8 cellular contexts compared by ENCODE assay signal in genomic region chr1:39798859-39799769, GRCh38. TPM values are rescaled to one million over a fixed set of nuclear protein-coding genes. Genes with fewer than 3 reads are reported as not detected.
DNase-seq lines count a peak whose midpoint lies in the region; ATAC-seq, FAIRE-seq and TF ChIP-seq lines count a peak whose summit lies in the region.
"Not testable (repeated sequence)": the region's sequence is repeated elsewhere in the genome, so short reads cannot be mapped to it uniquely, and the experiment has no call there.

No MANE protein-coding gene starts in this region.

- not testable (repeated sequence) for H3K9me3 ChIP-seq in H1 (ENCODE audit: insufficient read depth in 2 of 2, low read depth in 1 of 2, low read length in 1 of 2); mononuclear cell (ENCODE audit: low read depth, low read length)

- TF ChIP-seq RAD21 in H1 (IDR thresholded peaks at IDR 0.05 in 1 of 2, conservative IDR thresholded peaks at IDR 0.05 in 1 of 2; ENCODE audit: low read depth in 2 of 2, low read length in 2 of 2) = not testable (repeated sequence)

- H3K4me3 ChIP-seq in H1 (ENCODE audit: extremely low read depth in 1 of 4, insufficient read depth in 2 of 4, low read depth in 3 of 4, low read length in 4 of 4) = not testable (repeated sequence)
- peak overlapping the region; percentile 17 for H3K4me3 ChIP-seq in mononuclear cell (ENCODE audit: low read length)

- not testable (repeated sequence) for H3K56ac ChIP-seq in H1 (replicated peaks; ENCODE audit: insufficient read length, low read depth, low read length)

- H2BK5ac ChIP-seq in H1 (ENCODE audit: low read depth, low read length) = not testable (repeated sequence)

- H2BK20ac ChIP-seq in H1 (ENCODE audit: low read length) = not testable (repeated sequence)

- not testable (repeated sequence) for H3K23ac ChIP-seq in H1 (ENCODE audit: insufficient read length)

- not testable (repeated sequence) for H2BK120ac ChIP-seq in H1 (replicated peaks; ENCODE audit: low read depth, low read length)

- not testable (repeated sequence) for H3K4me1 ChIP-seq in H1 (replicated peaks in 1 of 4; ENCODE audit: control insufficient read depth in 3 of 4, insufficient read depth in 4 of 4, low read length in 3 of 4)
- H3K4me1 ChIP-seq in mononuclear cell (ENCODE audit: insufficient read depth, low read length) = peaks cover 31% of the 10 kb centered on the region

- not testable (repeated sequence) for H4K8ac ChIP-seq in H1 (ENCODE audit: extremely low read depth, insufficient read depth, low read length)

- not testable (repeated sequence) for H4K91ac ChIP-seq in H1 (replicated peaks; ENCODE audit: insufficient read length, low read length)

- H2AFZ ChIP-seq in H1 (ENCODE audit: low read length) = peak overlapping the region; percentile 43

- not testable (repeated sequence) for H3K14ac ChIP-seq in H1 (ENCODE audit: insufficient read length)

- H3K9ac ChIP-seq in H1 (replicated peaks in 1 of 4; ENCODE audit: extremely low read depth in 1 of 4, low read depth in 3 of 4, low read length in 3 of 4) = not testable (repeated sequence)

- H3K27me3 ChIP-seq in H1 (replicated peaks in 1 of 4; ENCODE audit: control insufficient read depth in 3 of 4, extremely low read depth in 1 of 4, insufficient read depth in 3 of 4, low read length in 3 of 4); mononuclear cell (ENCODE audit: insufficient read depth, low read length): not testable (repeated sequence)

- not testable (repeated sequence) for H3K36me3 ChIP-seq in H1 (ENCODE audit: control insufficient read depth in 2 of 4, insufficient read depth in 4 of 4, low read length in 3 of 4)

- not testable (repeated sequence) for TF ChIP-seq EP300 in H1 (IDR thresholded peaks at IDR 0.05; ENCODE audit: borderline replicate concordance in 1 of 2, low read depth in 2 of 2, low read length in 2 of 2)

- not testable (repeated sequence) for H3K79me2 ChIP-seq in H1 (ENCODE audit: control insufficient read depth in 1 of 2, insufficient read depth in 2 of 2, low read length in 2 of 2)

- H2BK15ac ChIP-seq in H1 (ENCODE audit: low read length) = not testable (repeated sequence)

- DNase-seq in DMS53 (lab: John Stamatoyannopoulos, UW) = peak; percentile 99
- DNase-seq in NOMO-1 treated with DMSO at 0.1 percent for 48 hours (lab: John Stamatoyannopoulos, UW; ENCODE audit: unreplicated experiment) = peak; percentile 98
- DNase-seq in activated CD8-positive, alpha-beta memory T cell treated with anti-CD3 and anti-CD28 coated beads for 1 hour (ENCODE audit: extremely low read depth in 1 of 2, low read depth in 1 of 2) = peak; percentile 74 to 79
- peak in 1 of 2 experiments; percentile 80 for DNase-seq in H1 (ENCODE audit: low read depth in 1 of 2, low spot score in 2 of 2)
- peak; percentile 68 to 78 for DNase-seq in stimulated activated CD8-positive, alpha-beta memory T cell treated with anti-CD3 and anti-CD28 coated beads, Interleukin-2, amount 100 ng/mL, for 1 hour (ENCODE audit: low read depth in 2 of 2)

- 66% methylated on average over 19 of the region's 26 CpGs; no CpG with 5 or more reads in 1 of the 2 experiments for WGBS in H1 (ENCODE audit: extremely low coverage in 1 of 2, insufficient coverage in 1 of 2, insufficient read length in 1 of 2, insufficient replicate concordance in 2 of 2, low coverage in 1 of 2, low lambda C conversion rate in 2 of 2, missing lambda C conversion rate in 1 of 2), 2 experiments

- TF ChIP-seq POLR2A in H1 (IDR thresholded peaks at IDR 0.05; ENCODE audit: control extremely low read depth in 1 of 2, low read depth in 2 of 2, low read length in 2 of 2) = not testable (repeated sequence)

- not testable (repeated sequence) for H3K18ac ChIP-seq in H1 (ENCODE audit: extremely low read depth, low read length)

- H3K4ac ChIP-seq in H1 (replicated peaks; ENCODE audit: insufficient read length, low read depth, low read length) = not testable (repeated sequence)

- ATAC-seq in GM19468 (IDR thresholded peaks at IDR 0.05; ENCODE audit: extremely low read depth, unreplicated experiment) = peak; percentile 46
- ATAC-seq in HG03442 (IDR thresholded peaks at IDR 0.05; ENCODE audit: unreplicated experiment) = peak; percentile 79

- not testable (repeated sequence) for H4K20me1 ChIP-seq in H1 (replicated peaks in 1 of 2; ENCODE audit: control insufficient read depth in 1 of 2, insufficient read depth in 2 of 2, low read length in 2 of 2)

- not testable (repeated sequence) for FAIRE-seq in H1 (lab: Jason Lieb, UNC)

- H3K79me1 ChIP-seq in H1 (ENCODE audit: low read depth, low read length) = not testable (repeated sequence)

- POLR2A ChIA-PET in H1 (lab: Charles Lee; ENCODE audit: partially characterized antibody) = interaction anchor here (0.6 to 1.7 kb wide), 3 partner anchors 10 to 108 kb away, joined by 3 to 5 read pairs (median 3); partner anchors contain the start of gene BMP8B

- H3K23me2 ChIP-seq in H1 (ENCODE audit: low read depth, low read length) = not testable (repeated sequence)

- not testable (repeated sequence) for H3K27ac ChIP-seq in H1 (ENCODE audit: low read depth, low read length)

- CTCF ChIA-PET in H1 (lab: Charles Lee; ENCODE audit: partially characterized antibody) = interaction anchor here (0.6 to 4.9 kb wide), 40 partner anchors 8 to 298 kb away, joined by 3 to 22 read pairs (median 4); partner anchors contain the start of genes BMP8B, HPCAL4 and PPIE

- not testable (repeated sequence) for H3K4me2 ChIP-seq in H1 (ENCODE audit: insufficient read depth in 1 of 2, low read depth in 2 of 2, low read length in 2 of 2)

- not testable (repeated sequence) for H2AK5ac ChIP-seq in H1 (ENCODE audit: low read depth, low read length)

- TF ChIP-seq CTCF in H1 (IDR thresholded peaks at IDR 0.05; ENCODE audit: control extremely low read depth in 1 of 3, insufficient read depth in 1 of 3, low read depth in 1 of 3, low read length in 3 of 3) = peak; percentile 21 to 52 (median 50); a peak in 3 of 4 replicates

- H2BK12ac ChIP-seq in H1 (ENCODE audit: low read depth, low read length) = peak overlapping the region; percentile 33; the same call in 1 of the 2 replicates

- H4K5ac ChIP-seq in H1 (ENCODE audit: insufficient read length, low read depth, low read length) = not testable (repeated sequence)

TF ChIP-seq in H1, 55 proteins besides CTCF, POLR2A, EP300 and RAD21:
- TF ChIP-seq MAX (IDR thresholded peaks at IDR 0.05) (peak; percentile 94), E2F6 (IDR thresholded peaks at IDR 0.05) (peak; percentile 85), USF2 (IDR thresholded peaks at IDR 0.05; ENCODE audit: low read length) (peak; percentile 54; the same call in 1 of the 2 replicates), CREB1 (IDR thresholded peaks at IDR 0.05) (peak; percentile 29; the same call in 1 of the 2 replicates)

RNA-seq across cellular contexts. Expression of gene BMP8B, which starts 10.4 kb away (rescaled TPM):
- 0.37 and 0.54 TPM in 2 replicates for total RNA-seq in H1 (2021; fragmentation: NEBNext Ultra II Directional; extraction: Animal tissue kit (Norgen Biotek cat#: 25700))
- polyA plus RNA-seq in H1 (2011; rRNA removed) = 0.50 and 0.52 TPM in 2 replicates
- 0.49 TPM for polyA plus RNA-seq in H1 (2011; cell fraction: cytosol; rRNA removed)
- polyA plus RNA-seq in H1 (2011; cell fraction: nucleus; rRNA removed) = 0.58 TPM
- polyA plus RNA-seq in H1 (2012, experiment 1 of 2) = 0.44 to 0.70 TPM (median 0.60 TPM) in 4 replicates
- polyA plus RNA-seq in H1 (2012, experiment 2 of 2) = 0.25 TPM
- 0.49 TPM for polyA plus RNA-seq in H1 (2013, experiment 1 of 2)
- polyA plus RNA-seq in H1 (2013, experiment 2 of 2) = 0.53 TPM
- polyA minus RNA-seq in H1 (2011; rRNA and poly(A)+ RNA removed) = 0.63 TPM in 2 replicates
- polyA minus RNA-seq in H1 (2011; cell fraction: cytosol; rRNA and poly(A)+ RNA removed) = 0.59 TPM
- polyA minus RNA-seq in H1 (2011; cell fraction: nucleus; rRNA and poly(A)+ RNA removed) = 0.40 TPM
- total RNA-seq in mononuclear cell = 0.31 TPM

RNA-seq across cellular contexts. Expression of gene OXCT2, which starts 28.0 kb away (rescaled TPM):
- total RNA-seq in H1 (2021; fragmentation: NEBNext Ultra II Directional; extraction: Animal tissue kit (Norgen Biotek cat#: 25700)) = 2.9 TPM in 2 replicates
- polyA plus RNA-seq in H1 (2011; rRNA removed) = 2.6 and 3.4 TPM in 2 replicates
- 3.6 TPM for polyA plus RNA-seq in H1 (2011; cell fraction: cytosol; rRNA removed)
- polyA plus RNA-seq in H1 (2011; cell fraction: nucleus; rRNA removed) = 5.4 TPM
- 1.7 to 3.9 TPM (median 3.1 TPM) in 4 replicates for polyA plus RNA-seq in H1 (2012, experiment 1 of 2)
- polyA plus RNA-seq in H1 (2012, experiment 2 of 2) = 2.0 TPM
- 1.5 TPM for polyA plus RNA-seq in H1 (2013, experiment 1 of 2)
- polyA plus RNA-seq in H1 (2013, experiment 2 of 2) = 1.5 TPM
- 3.0 and 3.5 TPM in 2 replicates for polyA minus RNA-seq in H1 (2011; rRNA and poly(A)+ RNA removed)
- 1.2 TPM for polyA minus RNA-seq in H1 (2011; cell fraction: cytosol; rRNA and poly(A)+ RNA removed)
- polyA minus RNA-seq in H1 (2011; cell fraction: nucleus; rRNA and poly(A)+ RNA removed) = 4.5 TPM
- total RNA-seq in mononuclear cell = 0.73 TPM
